ENCODE assay signal across 1 cellular context in genomic region chr7:9961161-9961922, GRCh38.
TF ChIP-seq lines count a peak whose summit lies in the region.

No MANE protein-coding gene starts in this region.

TF ChIP-seq in H1, 55 proteins besides CTCF, POLR2A, EP300 and RAD21 (continued from another document):
- TF ChIP-seq CHD7 (IDR thresholded peaks at IDR 0.05; ENCODE audit: insufficient replicate concordance, low read length): no peak
- no peak for TF ChIP-seq FOSL1 (IDR thresholded peaks at IDR 0.05; ENCODE audit: insufficient read depth, low read depth, low read length)
- TF ChIP-seq BCL11A (IDR thresholded peaks at IDR 0.05; ENCODE audit: low read depth in 2 of 2, low read length in 2 of 2): no peak
- TF ChIP-seq CHD1 (IDR thresholded peaks at IDR 0.05; ENCODE audit: low read depth, low read length): no peak
- TF ChIP-seq KDM1A (IDR thresholded peaks at IDR 0.05; ENCODE audit: borderline replicate concordance, low read length): no peak
- no peak for TF ChIP-seq BRCA1 (IDR thresholded peaks at IDR 0.05; ENCODE audit: low read depth, low read length)
